Comparison of ENCODE assay signal across 8 cellular contexts in the genomic region with DNA sequence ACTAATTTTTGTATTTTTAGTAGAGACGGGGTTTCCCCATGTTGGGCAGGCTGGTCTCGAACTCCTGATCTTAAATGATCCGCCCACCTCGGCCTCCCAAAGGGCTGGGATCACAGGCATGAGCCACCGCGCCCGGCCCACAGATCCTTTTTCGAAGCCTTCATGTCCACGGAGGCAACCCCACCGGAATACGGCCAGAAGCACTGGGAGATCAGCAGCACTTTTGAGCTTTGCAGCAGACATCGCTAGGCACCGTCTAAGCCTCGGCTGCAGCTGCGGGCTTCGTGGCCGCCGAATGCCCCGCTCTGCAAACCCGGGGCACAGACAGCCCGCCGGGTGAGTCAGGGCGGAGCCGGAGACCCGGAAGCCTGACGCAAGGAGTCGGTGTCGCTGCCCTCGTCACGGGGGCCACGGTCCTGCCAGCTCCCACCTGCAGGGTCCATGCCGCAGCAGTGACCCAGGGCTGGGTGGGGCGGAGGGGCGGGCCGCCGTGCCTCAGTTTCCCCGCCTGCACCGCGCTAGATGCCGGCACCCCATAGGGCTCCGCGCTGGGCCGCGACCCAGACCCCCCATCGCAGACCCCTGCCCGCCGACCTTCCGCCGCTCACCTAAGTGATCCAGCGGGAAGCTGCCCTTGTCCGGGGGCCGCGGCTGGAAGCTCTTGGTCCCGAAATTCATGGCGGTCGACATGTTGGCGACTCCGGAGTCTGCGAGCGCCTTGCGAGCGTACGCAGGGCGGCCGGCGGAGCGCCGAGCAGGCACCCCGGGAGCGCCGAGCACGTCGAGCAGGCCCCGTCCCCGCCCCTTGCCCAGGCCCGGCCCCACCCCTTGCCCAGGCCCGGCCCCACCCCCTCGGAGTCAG. TPM values are rescaled to one million over a fixed set of nuclear protein-coding genes. Genes with fewer than 3 reads are reported as not detected.
DNase-seq lines count a peak whose midpoint lies in the region; ATAC-seq and TF ChIP-seq lines count a peak whose summit lies in the region.

A gene with protein sequence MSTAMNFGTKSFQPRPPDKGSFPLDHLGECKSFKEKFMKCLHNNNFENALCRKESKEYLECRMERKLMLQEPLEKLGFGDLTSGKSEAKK (minus strand): TSS at position 730 of the 862 bp plus-strand sequence. CDS start 40 bp downstream, at position 690.

- peaks cover 39% of the 10 kb centered on the region for H3K79me2 ChIP-seq in smooth muscle cell (ENCODE audit: low read depth)

- H3K4me2 ChIP-seq in smooth muscle cell, result peak within 1 kb of the TSS; percentile 93

- DNase-seq in A172 (ENCODE audit: low spot score) (peak; percentile 57), NCI-H2227 (lab: John Stamatoyannopoulos, UW; ENCODE audit: unreplicated experiment) (peak; percentile 88), breast epithelium (ENCODE audit: low spot score in 2 of 2) (peak; percentile 74 to 87), immature natural killer cell (peak; percentile 85 to 90 (median 88)), smooth muscle cell (lab: John Stamatoyannopoulos, UW; ENCODE audit: unreplicated experiment) (peak; percentile 63)

- H3K9ac ChIP-seq in smooth muscle cell (ENCODE audit: low read depth), result peak within 1 kb of the TSS; percentile 100

- H3K36me3 ChIP-seq in breast epithelium (no peaks in the 10 kb centered on the region), smooth muscle cell (ENCODE audit: low read depth) (peaks cover 5% of the 10 kb centered on the region)

- H3K27me3 ChIP-seq in breast epithelium, result no peaks in the 10 kb centered on the region
- no peaks in the 10 kb centered on the region for H3K27me3 ChIP-seq in smooth muscle cell (ENCODE audit: low read depth)

- peaks cover 5 to 12% (median 10%) of the 10 kb centered on the region in 3 donors for H3K36me3 Mint-ChIP-seq in immature natural killer cell

- intact Hi-C loops in breast epithelium (cut with DNase I; ENCODE audit: low total_unique reads), result loop anchor here (5.0 kb wide), 1 partner anchor 1737 kb away; no protein-coding TSS in a partner anchor

- no peaks in the 10 kb centered on the region for H3K9me3 Mint-ChIP-seq in immature natural killer cell

- H3K4me1 Mint-ChIP-seq in immature natural killer cell, result peaks cover 35 to 37% of the 10 kb centered on the region in 2 donors

- H3K9me3 ChIP-seq in breast epithelium (no peaks in the 10 kb centered on the region), smooth muscle cell (replicated peaks; ENCODE audit: low read depth) (no peaks in the 10 kb centered on the region)

- peak within 1 kb of the TSS; percentile 89 to 92 (median 91) for H3K4me3 Mint-ChIP-seq in immature natural killer cell

- no peak for TF ChIP-seq CTCF in WI38 (IDR thresholded peaks at IDR 0.05; ENCODE audit: low read depth, low read length)
- TF ChIP-seq CTCF in breast epithelium (IDR thresholded peaks at IDR 0.05), result no peak
- no peak for TF ChIP-seq CTCF in smooth muscle cell (IDR thresholded peaks at IDR 0.05; ENCODE audit: borderline replicate concordance, insufficient read depth, poor library complexity, severe bottlenecking)

- peaks cover 48% of the 10 kb centered on the region for H4K20me1 ChIP-seq in smooth muscle cell (ENCODE audit: low read depth)

- H3K27me3 Mint-ChIP-seq in immature natural killer cell (ENCODE audit: low read depth in 3 of 3), result peaks cover 2 to 9% (median 3%) of the 10 kb centered on the region in 3 donors

- no peaks in the 10 kb centered on the region for H3F3A ChIP-seq in smooth muscle cell (ENCODE audit: low read depth)

- WGBS in smooth muscle cell (ENCODE audit: low lambda C conversion rate), result under 1% methylated on average over 74 of the region's 78 CpGs

- ATAC-seq in GM18858 (IDR thresholded peaks at IDR 0.05; ENCODE audit: unreplicated experiment), result peak; percentile 54
- ATAC-seq in HG03066 (IDR thresholded peaks at IDR 0.05; ENCODE audit: low read depth, unreplicated experiment), result peak; percentile 71

- peak; percentile 55 for TF ChIP-seq POLR2A in breast epithelium (IDR thresholded peaks at IDR 0.05)

- peak within 1 kb of the TSS; percentile 94 to 97 for H3K27ac ChIP-seq in breast epithelium
- peak within 1 kb of the TSS; percentile 99 for H3K27ac ChIP-seq in smooth muscle cell (ENCODE audit: low read depth)

- no peak within 1 kb of the TSS for H2AFZ ChIP-seq in smooth muscle cell (ENCODE audit: low read depth)

- peaks cover 0 to 10% of the 10 kb centered on the region in 2 donors for H3K4me1 ChIP-seq in breast epithelium
- peaks cover 11% of the 10 kb centered on the region for H3K4me1 ChIP-seq in smooth muscle cell (ENCODE audit: low read depth)

- H3K27ac Mint-ChIP-seq in immature natural killer cell, result peak within 1 kb of the TSS; percentile 90 to 97 (median 94)

- H3K4me3 ChIP-seq in WI38 (ENCODE audit: low read depth, low read length) (peak within 1 kb of the TSS; percentile 96), breast epithelium (peak within 1 kb of the TSS; percentile 69 to 88 (median 81)), smooth muscle cell (peak within 1 kb of the TSS; percentile 99)

RNA-seq across cellular contexts. Expression of the gene that starts here (rescaled TPM):
- total RNA-seq in A172 (2014; rRNA removed; shearing (Covaris generic)), result 5.2 and 8.8 TPM in 2 replicates
- total RNA-seq in breast epithelium (10 to 100 TPM in 1 of 3 donors, 1 to 10 TPM in 2; 8.5 to 17.3 (median 8.8) TPM), smooth muscle cell (10.0 and 10.4 TPM in 2 replicates)
- polyA plus RNA-seq in immature natural killer cell (10 to 100 TPM; 12.7 to 24.0 (median 18.1) TPM), smooth muscle cell (10.4 and 19.0 TPM in 2 replicates)

Comparison
In these comparisons a context has a peak if more than half of its experiments do, and no peak if none do; other contexts are left out.
1. Peak in every context shown above with its lines: DNase-seq, ATAC-seq, H3K4me3 ChIP-seq and H3K27ac ChIP-seq.